8 cellular contexts compared by ENCODE assay signal in genomic region chr19:1237754-1238372, GRCh38. TPM values are rescaled to one million over a fixed set of nuclear protein-coding genes. Genes with fewer than 3 reads are reported as not detected.
DNase-seq lines count a peak whose midpoint lies in the region; ATAC-seq and TF ChIP-seq lines count a peak whose summit lies in the region.

A gene with protein sequence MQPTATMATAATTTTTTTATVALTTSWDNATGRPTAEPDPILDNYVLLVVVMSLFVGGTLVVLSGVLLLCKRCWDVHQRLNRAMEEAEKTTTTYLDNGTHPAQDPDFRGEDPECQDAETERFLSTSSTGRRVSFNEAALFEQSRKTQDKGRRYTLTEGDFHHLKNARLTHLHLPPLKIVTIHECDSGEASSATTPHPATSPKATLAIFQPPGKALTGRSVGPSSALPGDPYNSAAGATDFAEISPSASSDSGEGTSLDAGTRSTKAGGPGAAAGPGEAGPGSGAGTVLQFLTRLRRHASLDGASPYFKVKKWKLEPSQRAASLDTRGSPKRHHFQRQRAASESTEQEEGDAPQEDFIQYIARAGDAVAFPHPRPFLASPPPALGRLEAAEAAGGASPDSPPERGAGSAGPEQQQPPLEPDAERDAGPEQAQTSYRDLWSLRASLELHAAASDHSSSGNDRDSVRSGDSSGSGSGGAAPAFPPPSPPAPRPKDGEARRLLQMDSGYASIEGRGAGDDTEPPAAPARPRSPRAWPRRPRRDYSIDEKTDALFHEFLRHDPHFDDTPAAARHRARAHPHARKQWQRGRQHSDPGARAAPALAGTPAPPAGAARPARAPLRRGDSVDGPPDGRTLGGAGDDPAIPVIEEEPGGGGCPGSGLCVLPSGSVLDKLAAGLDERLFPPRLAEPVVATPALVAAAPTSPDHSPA (minus strand): TSS chr19:1238005. CDS start chr19:1236100, 1,905 bp downstream.

- peaks cover 0 to 6% (median 0%) of the 10 kb centered on the region in 9 donors for H3K36me3 ChIP-seq in heart right ventricle
- no peaks in the 10 kb centered on the region for H3K36me3 ChIP-seq in neural cell (ENCODE audit: insufficient read depth, low read length)

- H3K27ac Mint-ChIP-seq in T-helper 17 cell (peak within 1 kb of the TSS; percentile 79), endothelial cell (ENCODE audit: unreplicated experiment) (peak within 1 kb of the TSS; percentile 4)

- no peak for TF ChIP-seq EP300 in neural cell (conservative IDR thresholded peaks at IDR 0.05; ENCODE audit: poor library complexity, severe bottlenecking)

- H3K36me3 Mint-ChIP-seq in T-helper 17 cell (ENCODE audit: low read depth) (no peaks in the 10 kb centered on the region), endothelial cell (ENCODE audit: low read depth, unreplicated experiment) (no peaks in the 10 kb centered on the region)

- H3K27me3 Mint-ChIP-seq in T-helper 17 cell (peaks cover 8% of the 10 kb centered on the region), endothelial cell (ENCODE audit: unreplicated experiment) (peaks cover 16% of the 10 kb centered on the region)

- H3K4me1 ChIP-seq in heart right ventricle, result peaks cover 26 to 59% (median 45%) of the 10 kb centered on the region in 9 donors

- peaks cover 4% of the 10 kb centered on the region for H3F3A ChIP-seq in neural cell (ENCODE audit: insufficient read depth, low read length, poor library complexity, severe bottlenecking)

- peak within 1 kb of the TSS; percentile 93 for H3K9ac ChIP-seq in neural cell (ENCODE audit: low read length)

- TF ChIP-seq CTCF in heart right ventricle (IDR thresholded peaks at IDR 0.05) (no peak), endothelial cell (IDR thresholded peaks at IDR 0.05; ENCODE audit: unreplicated experiment) (no peak), neural cell (IDR thresholded peaks at IDR 0.05; ENCODE audit: poor library complexity, severe bottlenecking) (no peak)

- H2AFZ ChIP-seq in neural cell (ENCODE audit: low read depth, low read length), result no peak within 1 kb of the TSS

- H3K27me3 ChIP-seq in heart right ventricle (peaks cover 0 to 24% (median 0%) of the 10 kb centered on the region in 7 donors), neural cell (ENCODE audit: insufficient read depth, low read depth, low read length) (no peaks in the 10 kb centered on the region)

- peaks cover 13% of the 10 kb centered on the region for H3K79me2 ChIP-seq in neural cell (replicated peaks; ENCODE audit: insufficient read depth, low read length)

- H3K4me3 ChIP-seq in heart right ventricle, result peak within 1 kb of the TSS; percentile 25 to 70 (median 61)
- H3K4me3 ChIP-seq in neural cell (ENCODE audit: low read length), result peak within 1 kb of the TSS; percentile 85

- TF ChIP-seq RAD21 in neural cell (conservative IDR thresholded peaks at IDR 0.05), result no peak

- no peaks in the 10 kb centered on the region for H3K9me2 ChIP-seq in neural cell (ENCODE audit: insufficient read depth, low read length)

- peak within 1 kb of the TSS; percentile 53 for H3K4me2 ChIP-seq in neural cell (ENCODE audit: low read length)

- H3K9me3 ChIP-seq in heart right ventricle (no peaks in the 10 kb centered on the region), T-helper 17 cell (ENCODE audit: control insufficient read depth, low read length, poor library complexity, severe bottlenecking) (no peaks in the 10 kb centered on the region), neural cell (ENCODE audit: low read length) (no peaks in the 10 kb centered on the region)

- no peaks in the 10 kb centered on the region for H4K20me1 ChIP-seq in neural cell (ENCODE audit: insufficient read depth)

- 0 to 1% methylated on average over 67 to 87 of the region's 87 CpGs for WGBS in heart right ventricle, 2 donors

- H3K4me3 Mint-ChIP-seq in T-helper 17 cell (peak within 1 kb of the TSS; percentile 92), endothelial cell (ENCODE audit: unreplicated experiment) (peak within 1 kb of the TSS; percentile 89)

- H3K27ac ChIP-seq in heart right ventricle (peak within 1 kb of the TSS in 9 of 10 donors; percentile 1 to 100 (median 98)), neural cell (ENCODE audit: low read length) (peak within 1 kb of the TSS; percentile 94)

- no peak for DNase-seq in heart right ventricle
- DNase-seq in Right ventricle myocardium superior, result no peak
- DNase-seq in T-helper 17 cell, result peak in 2 of 3 donors; percentile 41 to 51
- peak; percentile 54 for DNase-seq in endothelial cell (ENCODE audit: low spot score)
- no peak for DNase-seq in NCI-H187 (lab: John Stamatoyannopoulos, UW)
- no peak for DNase-seq in NCI-H2107 (lab: John Stamatoyannopoulos, UW)

- intact Hi-C loops in heart right ventricle (cut with DNase I) (loop anchor here in 2 of 10 donors (2.0 to 10.0 kb wide), 2 partner anchors 17 to 313 kb away; partner anchors contain the start of gene ARID3A (in 1 of the 2)), Right ventricle myocardium superior (cut with DNase I) (loop anchor here (10.0 kb wide), 1 partner anchor 213 kb away; the partner anchor contains the start of genes CNN2, RNU6-2 and TMEM259)

- ATAC-seq in heart right ventricle (no peak), Right ventricle myocardium superior (ENCODE audit: poor library complexity) (no peak), T-helper 17 cell (no peak), HG02938 (IDR thresholded peaks at IDR 0.05; ENCODE audit: unreplicated experiment) (no peak)

- H3K9me3 Mint-ChIP-seq in endothelial cell (ENCODE audit: unreplicated experiment), result no peaks in the 10 kb centered on the region

- H3K4me1 Mint-ChIP-seq in T-helper 17 cell, result peaks cover 16% of the 10 kb centered on the region
- H3K4me1 Mint-ChIP-seq in endothelial cell (ENCODE audit: unreplicated experiment), result peaks cover 5% of the 10 kb centered on the region

TF ChIP-seq in neural cell, 6 proteins besides CTCF, POLR2A, EP300 and RAD21:
- no peak for TF ChIP-seq MXI1 (conservative IDR thresholded peaks at IDR 0.05; ENCODE audit: poor library complexity, severe bottlenecking)
- TF ChIP-seq POLR2AphosphoS5 (IDR thresholded peaks at IDR 0.05), result peak; percentile 60

RNA-seq across cellular contexts. Expression of the gene that starts here (rescaled TPM):
- total RNA-seq in heart right ventricle (1 to 10 TPM in 9 of 10 donors, under 1 TPM in 1; 0.96 to 2.2 (median 1.4) TPM), Right ventricle myocardium superior (1.1 TPM), T-helper 17 cell (not detected), endothelial cell (ENCODE audit: unreplicated experiment) (10.4 TPM)
- polyA plus RNA-seq in heart right ventricle (1 to 10 TPM in 1 of 2 donors, under 1 TPM in 1; 0.73 to 1.3 TPM), neural cell (18.2 and 24.5 TPM in 2 replicates)
- 16.6 and 21.7 TPM in 2 replicates for polyA minus RNA-seq in neural cell

Comparison
In these comparisons a context has a peak if more than half of its experiments do, and no peak if none do; other contexts are left out.
1. Peak in DNase-seq in T-helper 17 cell; RNA of the gene not detected or under 1 TPM.